ENCODE assay signal across 13 cellular contexts in genomic region chr12:52837341-52837741, GRCh38. TPM values are rescaled to one million over a fixed set of nuclear protein-coding genes. Genes with fewer than 3 reads are reported as not detected.
DNase-seq lines count a peak whose midpoint lies in the region; ATAC-seq, FAIRE-seq and TF ChIP-seq lines count a peak whose summit lies in the region.
"Had no signal": no experiment of that assay in that cellular context is flagged by ENCODE, and none has a peak within 500 bp of the region (broad histone marks: within the 10 kb centered on the region; RNA-seq: fewer than 3 reads in every experiment).

No MANE protein-coding gene starts in this region.

- H3K4me1 ChIP-seq in left lung, result no peaks in the 10 kb centered on the region
- H3K4me1 ChIP-seq in small intestine (ENCODE audit: control insufficient read depth in 2 of 2, insufficient read depth in 1 of 2, low read depth in 1 of 2, low read length in 1 of 2), result no peaks in the 10 kb centered on the region
- H3K4me1 ChIP-seq: left ventricle myocardium inferior, vagina had no signal

- intact Hi-C loops in left lung (cut with DNase I), result no loop called here

- H3K36me3 ChIP-seq in left lung, result no peaks in the 10 kb centered on the region
- H3K36me3 ChIP-seq in small intestine (ENCODE audit: control insufficient read depth in 2 of 2, insufficient read depth in 2 of 2, low read length in 2 of 2), result no peaks in the 10 kb centered on the region
- H3K36me3 ChIP-seq: left ventricle myocardium inferior, vagina had no signal

- peak; percentile 81 for DNase-seq in AG08395 (ENCODE audit: low spot score)
- peak; percentile 31 for DNase-seq in HFF-Myc (ENCODE audit: extremely low read depth, low read depth)
- peak; percentile 43 for DNase-seq in astrocyte of the cerebellum (ENCODE audit: low read depth)
- DNase-seq in left lung, result no peak
- no peak for DNase-seq in small intestine
- no peak for DNase-seq in stimulated activated naive B cell treated with anti-CD40 and anti-IgM and Interleukin-4, amounts not matched to agents 10 μg/mL and 1 μg/mL and 100 μg/mL, for 72 hours
- DNase-seq: DMS79, left ventricle myocardium inferior had no signal

- no peak overlapping the region for H3K27ac Mint-ChIP-seq in stimulated activated naive B cell treated with anti-CD40 and anti-IgM and Interleukin-4, amounts not matched to agents 10 μg/mL and 1 μg/mL and 100 μg/mL, for 72 hours

- in situ Hi-C loops in astrocyte of the cerebellum (cut with HindIII; ENCODE audit: low sequenced_read_pairs), result no loop called here

- H3K9me3 Mint-ChIP-seq in stimulated activated naive B cell treated with anti-CD40 and anti-IgM and Interleukin-4, amounts not matched to agents 10 μg/mL and 1 μg/mL and 100 μg/mL, for 72 hours, result no peaks in the 10 kb centered on the region

- H3K27me3 ChIP-seq in left lung, result peaks cover 0 to 87% of the 10 kb centered on the region in 2 donors
- peaks cover 0 to 2% of the 10 kb centered on the region in 2 donors for H3K27me3 ChIP-seq in small intestine (ENCODE audit: control insufficient read depth in 2 of 2, insufficient read depth in 2 of 2, low read length in 2 of 2)
- H3K27me3 ChIP-seq: vagina had no signal

- no peak for FAIRE-seq in small intestine (lab: Jason Lieb, UNC)

- TF ChIP-seq CTCF in HFF-Myc (IDR thresholded peaks at IDR 0.05; ENCODE audit: low read depth, low read length, missing control alignments), result no peak
- TF ChIP-seq CTCF in astrocyte of the cerebellum (IDR thresholded peaks at IDR 0.05; ENCODE audit: low read depth, low read length, missing control alignments), result no peak
- no peak for TF ChIP-seq CTCF in left lung (IDR thresholded peaks at IDR 0.05)

- H3K9me3 ChIP-seq in left lung (no peaks in the 10 kb centered on the region), small intestine (ENCODE audit: control insufficient read depth, low read depth) (no peaks in the 10 kb centered on the region)
- H3K9me3 ChIP-seq: left ventricle myocardium inferior, vagina had no signal

- WGBS in small intestine, 3 donors, result 61 to 79% (median 66%) methylated on average over 9 of the region's 9 CpGs

- ATAC-seq in left lung (peak; percentile 20), GM18868 (IDR thresholded peaks at IDR 0.05; ENCODE audit: unreplicated experiment) (no peak), HG02571 (IDR thresholded peaks at IDR 0.05; ENCODE audit: unreplicated experiment) (no peak)
- ATAC-seq in stimulated activated naive B cell treated with anti-CD40 and anti-IgM and Interleukin-4, amounts not matched to agents 10 μg/mL and 1 μg/mL and 100 μg/mL, for 72 hours (replicated peaks), result no peak

- H3K4me3 Mint-ChIP-seq in stimulated activated naive B cell treated with anti-CD40 and anti-IgM and Interleukin-4, amounts not matched to agents 10 μg/mL and 1 μg/mL and 100 μg/mL, for 72 hours, result no peak overlapping the region

- peaks cover 42 to 47% of the 10 kb centered on the region in 2 donors for H3K27me3 Mint-ChIP-seq in stimulated activated naive B cell treated with anti-CD40 and anti-IgM and Interleukin-4, amounts not matched to agents 10 μg/mL and 1 μg/mL and 100 μg/mL, for 72 hours

- H3K4me3 ChIP-seq in HFF-Myc (replicated peaks; ENCODE audit: low read depth, low read length) (no peak overlapping the region), astrocyte of the cerebellum (ENCODE audit: low read depth, low read length) (no peak overlapping the region), left lung (no peak overlapping the region), small intestine (ENCODE audit: low read depth in 1 of 2, low read length in 2 of 2) (no peak overlapping the region)
- H3K4me3 ChIP-seq: left ventricle myocardium inferior, vagina had no signal

- H3K4me1 Mint-ChIP-seq in stimulated activated naive B cell treated with anti-CD40 and anti-IgM and Interleukin-4, amounts not matched to agents 10 μg/mL and 1 μg/mL and 100 μg/mL, for 72 hours, result no peaks in the 10 kb centered on the region

- H3K27ac ChIP-seq in left lung (no peak overlapping the region), small intestine (ENCODE audit: low read depth in 1 of 2, low read length in 1 of 2) (no peak overlapping the region)
- H3K27ac ChIP-seq: left ventricle myocardium inferior, vagina had no signal

- no peaks in the 10 kb centered on the region for H3K36me3 Mint-ChIP-seq in stimulated activated naive B cell treated with anti-CD40 and anti-IgM and Interleukin-4, amounts not matched to agents 10 μg/mL and 1 μg/mL and 100 μg/mL, for 72 hours

RNA-seq across cellular contexts. Expression of gene KRT79, which starts 3.2 kb away (rescaled TPM):
- total RNA-seq in left lung, result under 1 TPM; 0.32 to 0.58 TPM
- polyA plus RNA-seq in small intestine, result under 1 TPM in 1 of 3 donors, not detected in 2; 0.31 TPM
- total RNA-seq: cerebellum, left ventricle myocardium inferior, NCI-H460 had no signal

RNA-seq across cellular contexts. Expression of gene KRT78, which starts 11.5 kb away (rescaled TPM):
- not detected for total RNA-seq in left lung
- polyA plus RNA-seq in small intestine, result 1 to 10 TPM in 1 of 3 donors, under 1 TPM in 2; 0.30 to 1.8 (median 0.54) TPM
- total RNA-seq: cerebellum, left ventricle myocardium inferior, NCI-H460 had no signal

RNA-seq across cellular contexts. Expression of gene KRT4, which starts 23.4 kb away (rescaled TPM):
- 1 to 10 TPM in 1 of 2 donors, under 1 TPM in 1; 0.47 to 9.4 TPM for total RNA-seq in left lung
- polyA plus RNA-seq in small intestine, result 10 to 100 TPM in 1 of 3 donors, 1 to 10 TPM in 2; 1.2 to 12.3 (median 7.6) TPM
- total RNA-seq: cerebellum, left ventricle myocardium inferior, NCI-H460 had no signal

RNA-seq across cellular contexts. Expression of gene KRT3, which starts 41.4 kb away (rescaled TPM):
- not detected for total RNA-seq in left lung
- polyA plus RNA-seq in small intestine, result not detected
- total RNA-seq: cerebellum, left ventricle myocardium inferior, NCI-H460, vagina had no signal

Comparison
In these comparisons a context has a peak if more than half of its experiments do, and no peak if none do; other contexts are left out.
1. DNase-seq: peak in AG08395 (single experiment), HFF-Myc (single experiment) and astrocyte of the cerebellum (single experiment); none in left lung (0 of 2), small intestine (single experiment) and stimulated activated naive B cell treated with anti-CD40 and anti-IgM and Interleukin-4, amounts not matched to agents 10 μg/mL and 1 μg/mL and 100 μg/mL, for 72 hours (single experiment).